ENCODE assay signal across 12 cellular contexts in genomic region chr12:3216726-3217682, GRCh38.
DNase-seq lines count a peak whose midpoint lies in the region; ATAC-seq and TF ChIP-seq lines count a peak whose summit lies in the region.
"Had no signal": no experiment of that assay in that cellular context is flagged by ENCODE, and none has a peak within 500 bp of the region (broad histone marks: within the 10 kb centered on the region; RNA-seq: fewer than 3 reads in every experiment).

No MANE protein-coding gene starts in this region.

- no peak overlapping the region for H2BK15ac ChIP-seq in neuronal stem cell (ENCODE audit: low read length)

- peak; percentile 96 for DNase-seq in RWPE1 (ENCODE audit: low spot score)
- DNase-seq in neuronal stem cell (ENCODE audit: low spot score), result no peak
- no peak for DNase-seq in NCI-H2196 treated with DMSO at 0.1 percent for 48 hours (lab: John Stamatoyannopoulos, UW; ENCODE audit: unreplicated experiment)
- DNase-seq in GM10248 (ENCODE audit: extremely low spot score), result no peak
- DNase-seq: activated CD4-positive, alpha-beta T cell treated with anti-CD3 and anti-CD28 coated beads, Interleukin-2, amount 10 ng/mL, durations not matched to agents 7 days and 5 days; Karpas-422; stimulated activated CD4-positive, alpha-beta T cell treated with anti-CD3 and anti-CD28 coated beads, Interleukin-12 subunit alpha, Interleukin-12 subunit beta, amount 100 ng/mL, for 4 hours had no signal

- no peak overlapping the region for H3K18ac ChIP-seq in neuronal stem cell (ENCODE audit: low read length)

- H3K9ac ChIP-seq in BLaER1, result peak overlapping the region; percentile 83
- H3K9ac ChIP-seq in neuronal stem cell (ENCODE audit: low read depth, low read length, poor library complexity), result no peak overlapping the region

- no peak overlapping the region for H4K91ac ChIP-seq in neuronal stem cell (ENCODE audit: low read depth, low read length, poor library complexity)

- H2AFZ ChIP-seq in neuronal stem cell (ENCODE audit: low read length), result no peak overlapping the region
- H2AFZ ChIP-seq: PC-9 had no signal

- H3K36me3 ChIP-seq in BLaER1, result no peaks in the 10 kb centered on the region
- H3K36me3 ChIP-seq in neuronal stem cell (replicated peaks in 1 of 2; ENCODE audit: control insufficient read depth in 2 of 2, insufficient read depth in 2 of 2, low read length in 2 of 2), result no peaks in the 10 kb centered on the region

- H3K23ac ChIP-seq in neuronal stem cell (ENCODE audit: low read depth, low read length, poor library complexity), result no peak overlapping the region

- CTCF ChIA-PET in RWPE1 (lab: Yijun Ruan, JAX) (interaction anchor here (0.5 to 0.8 kb wide), 3 partner anchors 15 to 59 kb away, joined by 3 read pairs; no protein-coding TSS in a partner anchor), GM10248 (lab: Yijun Ruan, JAX) (interaction anchor here (0.8 to 3.2 kb wide), 6 partner anchors 9 to 58 kb away, joined by 3 to 13 read pairs (median 3); no protein-coding TSS in a partner anchor)

- no peak overlapping the region for H3K4ac ChIP-seq in neuronal stem cell (ENCODE audit: low read length)

- H4K20me1 ChIP-seq in BLaER1, result no peaks in the 10 kb centered on the region

- no peak overlapping the region for H2BK120ac ChIP-seq in neuronal stem cell (ENCODE audit: low read depth, low read length)

- H2AK5ac ChIP-seq in neuronal stem cell (ENCODE audit: low read depth, low read length), result peak overlapping the region; percentile 25

- H4K8ac ChIP-seq in neuronal stem cell (ENCODE audit: low read depth, low read length), result no peak overlapping the region

- ATAC-seq in esophagus mucosa (peak; percentile 80), GM19395 (IDR thresholded peaks at IDR 0.05; ENCODE audit: unreplicated experiment) (no peak), GM19452 (IDR thresholded peaks at IDR 0.05; ENCODE audit: unreplicated experiment) (no peak)

- peak overlapping the region; percentile 49 for H2BK5ac ChIP-seq in neuronal stem cell (ENCODE audit: low read length)

- no CpG with 5 or more reads among the region's 12 CpGs for WGBS in neuronal stem cell (ENCODE audit: extremely low coverage in 2 of 2, insufficient read length in 2 of 2, insufficient replicate concordance in 1 of 2), 2 donors

- no peaks in the 10 kb centered on the region for H3K9me3 ChIP-seq in BLaER1
- no peaks in the 10 kb centered on the region for H3K9me3 ChIP-seq in neuronal stem cell (replicated peaks in 1 of 2; ENCODE audit: control insufficient read depth in 2 of 2, insufficient read depth in 1 of 2, low read depth in 1 of 2, low read length in 2 of 2)

- H3K4me2 ChIP-seq in BLaER1 (peak overlapping the region; percentile 97), neuronal stem cell (ENCODE audit: insufficient read depth, low read length, poor library complexity, severe bottlenecking) (no peak overlapping the region)
- H3K4me2 ChIP-seq: PC-9 had no signal

- H3K4me3 ChIP-seq in BLaER1 (no peak overlapping the region), neuronal stem cell (ENCODE audit: low read length in 2 of 2) (no peak overlapping the region)
- H3K4me3 ChIP-seq: PC-9 had no signal

- H3K27ac ChIP-seq in BLaER1 (peak overlapping the region; percentile 95), RWPE1 (peak overlapping the region; percentile 89), neuronal stem cell (replicated peaks; ENCODE audit: low read length) (no peak overlapping the region)
- H3K27ac ChIP-seq: PC-9 had no signal

- no peaks in the 10 kb centered on the region for H3K27me3 ChIP-seq in BLaER1
- H3K27me3 ChIP-seq in neuronal stem cell (ENCODE audit: control insufficient read depth in 3 of 3, insufficient read depth in 3 of 3, low read depth in 1 of 3, low read length in 3 of 3), result no peaks in the 10 kb centered on the region

- POLR2A ChIA-PET in RWPE1 (lab: Yijun Ruan, JAX; ENCODE audit: low non-redundant PET), result no interaction called here
- POLR2A ChIA-PET in GM10248 (lab: Yijun Ruan, JAX), result no interaction called here

- no peaks in the 10 kb centered on the region for H3K79me1 ChIP-seq in neuronal stem cell (ENCODE audit: low read depth, low read length)

- H2BK12ac ChIP-seq in neuronal stem cell (ENCODE audit: low read length), result no peak overlapping the region

- H3K4me1 ChIP-seq in BLaER1, result peaks cover 96% of the 10 kb centered on the region
- peaks cover 30 to 39% of the 10 kb centered on the region in 2 donors for H3K4me1 ChIP-seq in neuronal stem cell (ENCODE audit: control insufficient read depth in 2 of 2, insufficient read depth in 1 of 2, low read depth in 1 of 2, low read length in 2 of 2)

- no peak overlapping the region for H3K14ac ChIP-seq in neuronal stem cell (ENCODE audit: low read length)

- no peak for TF ChIP-seq CTCF in RWPE1 (conservative IDR thresholded peaks at IDR 0.05; ENCODE audit: low read depth)
- TF ChIP-seq CTCF in GM10248 (IDR thresholded peaks at IDR 0.05; ENCODE audit: control extremely low read depth, extremely low read depth, low read depth, missing control alignments), result no peak
